Comparison of ENCODE assay signal across 11 cellular contexts in the genomic region with DNA sequence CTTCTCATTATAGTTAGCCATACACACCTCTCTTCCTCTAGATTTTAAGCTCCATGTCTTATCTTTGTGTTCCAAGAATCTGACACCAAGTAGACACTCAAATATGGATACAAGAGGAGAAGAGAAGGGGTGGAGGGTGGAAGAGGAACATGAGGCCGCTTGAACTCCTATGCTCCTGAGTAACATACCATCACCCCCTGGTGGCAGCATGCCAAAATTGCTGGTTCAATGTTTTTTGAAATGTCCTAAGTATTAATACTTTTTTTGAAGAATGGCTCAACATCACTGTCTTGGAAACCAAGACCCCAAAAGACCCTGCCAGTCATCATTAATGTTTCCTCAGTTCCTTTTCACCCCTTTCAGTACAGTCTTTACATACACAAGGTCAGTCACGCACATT.
DNase-seq lines count a peak whose midpoint lies in the region; ATAC-seq and TF ChIP-seq lines count a peak whose summit lies in the region.
"Had no signal": no experiment of that assay in that cellular context is flagged by ENCODE, and none has a peak within 500 bp of the region (broad histone marks: within the 10 kb centered on the region; RNA-seq: fewer than 3 reads in every experiment).

No MANE protein-coding gene starts in this region.

- peak; percentile 20 for DNase-seq in activated CD8-positive, alpha-beta T cell treated with anti-CD3 and anti-CD28 coated beads for 36 hours
- no peak for DNase-seq in activated CD8-positive, alpha-beta T cell treated with anti-CD3 and anti-CD28 coated beads, Interleukin-2, amount 10 ng/mL, durations not matched to agents 7 days and 5 days
- peak; percentile 36 for DNase-seq in WTC11 (ENCODE audit: low spot score)
- no peak for DNase-seq in kidney epithelial cell (ENCODE audit: low read depth)
- DNase-seq in uterus = no peak
- DNase-seq in globus pallidus (ENCODE audit: low spot score) = no peak
- no peak for DNase-seq in tibial nerve (ENCODE audit: low spot score in 2 of 2)
- DNase-seq: hypothalamus had no signal

- POLR2A ChIA-PET in activated CD8-positive, alpha-beta T cell treated with anti-CD3 and anti-CD28 coated beads for 36 hours (lab: Charles Lee) = no interaction called here
- POLR2A ChIA-PET in activated CD8-positive, alpha-beta T cell treated with anti-CD3 and anti-CD28 coated beads, Interleukin-2, amount 10 ng/mL, durations not matched to agents 7 days and 5 days (lab: Charles Lee) = no interaction called here
- POLR2A ChIA-PET in WTC11 (lab: Charles Lee) = no interaction called here

- TF ChIP-seq CTCF in activated CD8-positive, alpha-beta T cell treated with anti-CD3 and anti-CD28 coated beads for 36 hours (IDR thresholded peaks at IDR 0.05) = peak; percentile 34
- TF ChIP-seq CTCF in WTC11 (IDR thresholded peaks at IDR 0.05) (no peak; the same call in 1 of the 2 replicates), kidney epithelial cell (IDR thresholded peaks at IDR 0.05; ENCODE audit: insufficient read depth, low read length, poor library complexity, severe bottlenecking) (peak; percentile 18), uterus (IDR thresholded peaks at IDR 0.05) (no peak), tibial nerve (IDR thresholded peaks at IDR 0.05) (no peak)

- no peaks in the 10 kb centered on the region for H3K9me3 ChIP-seq in uterus
- no peaks in the 10 kb centered on the region for H3K9me3 ChIP-seq in tibial nerve

- no peak for TF ChIP-seq POLR2A in uterus (IDR thresholded peaks at IDR 0.05)
- TF ChIP-seq POLR2A in GM18505 (IDR thresholded peaks at IDR 0.05; ENCODE audit: borderline replicate concordance, extremely low read depth, insufficient read depth, insufficient read length) = no peak
- TF ChIP-seq POLR2A in tibial nerve (IDR thresholded peaks at IDR 0.05) = no peak

- H3K4me1 Mint-ChIP-seq in activated CD8-positive, alpha-beta T cell treated with anti-CD3 and anti-CD28 coated beads for 36 hours (ENCODE audit: low read depth) = no peaks in the 10 kb centered on the region
- no peaks in the 10 kb centered on the region for H3K4me1 Mint-ChIP-seq in activated CD8-positive, alpha-beta T cell treated with anti-CD3 and anti-CD28 coated beads, Interleukin-2, amount 10 ng/mL, durations not matched to agents 7 days and 5 days (ENCODE audit: low read depth)
- peaks cover 11% of the 10 kb centered on the region for H3K4me1 Mint-ChIP-seq in WTC11
- H3K4me1 Mint-ChIP-seq: B cell had no signal

- H3K27me3 ChIP-seq in kidney epithelial cell (ENCODE audit: control insufficient read depth, insufficient read depth, low read length) (no peaks in the 10 kb centered on the region), uterus (no peaks in the 10 kb centered on the region), tibial nerve (no peaks in the 10 kb centered on the region)

- H3K36me3 ChIP-seq in kidney epithelial cell (ENCODE audit: control insufficient read depth, insufficient read depth, low read length) (peaks cover 4% of the 10 kb centered on the region), uterus (no peaks in the 10 kb centered on the region), tibial nerve (no peaks in the 10 kb centered on the region)
- H3K36me3 ChIP-seq: cardiac muscle cell had no signal

- H3K27ac Mint-ChIP-seq in activated CD8-positive, alpha-beta T cell treated with anti-CD3 and anti-CD28 coated beads for 36 hours = no peak overlapping the region
- no peak overlapping the region for H3K27ac Mint-ChIP-seq in activated CD8-positive, alpha-beta T cell treated with anti-CD3 and anti-CD28 coated beads, Interleukin-2, amount 10 ng/mL, durations not matched to agents 7 days and 5 days
- H3K27ac Mint-ChIP-seq in WTC11 = no peak overlapping the region
- H3K27ac Mint-ChIP-seq: B cell had no signal

- H3K27ac ChIP-seq in uterus = peak overlapping the region; percentile 93 to 96
- peak overlapping the region in 2 of 4 donors; percentile 67 to 74 for H3K27ac ChIP-seq in tibial nerve
- H3K27ac ChIP-seq: cardiac muscle cell had no signal

- intact Hi-C loops in activated CD8-positive, alpha-beta T cell treated with anti-CD3 and anti-CD28 coated beads for 36 hours (cut with micrococcal nuclease) = no loop called here
- intact Hi-C loops in uterus (cut with DNase I; ENCODE audit: low total_unique reads) = no loop called here

- CTCF ChIA-PET in activated CD8-positive, alpha-beta T cell treated with anti-CD3 and anti-CD28 coated beads for 36 hours (lab: Charles Lee) = interaction anchor here (1.0 to 9.0 kb wide), 6 partner anchors 10 to 68 kb away, joined by 3 to 58 read pairs (median 4); no protein-coding TSS in a partner anchor
- CTCF ChIA-PET in activated CD8-positive, alpha-beta T cell treated with anti-CD3 and anti-CD28 coated beads, Interleukin-2, amount 10 ng/mL, durations not matched to agents 7 days and 5 days (lab: Charles Lee) = interaction anchor here (1.6 to 7.2 kb wide), 2 partner anchors 15 to 67 kb away, joined by 5 to 45 read pairs; no protein-coding TSS in a partner anchor
- CTCF ChIA-PET in WTC11 (lab: Charles Lee) = interaction anchor here (0.6 to 7.6 kb wide), 3 partner anchors 16 to 67 kb away, joined by 3 to 141 read pairs (median 108); no protein-coding TSS in a partner anchor

- no peaks in the 10 kb centered on the region for H3K9me3 Mint-ChIP-seq in activated CD8-positive, alpha-beta T cell treated with anti-CD3 and anti-CD28 coated beads for 36 hours
- H3K9me3 Mint-ChIP-seq in activated CD8-positive, alpha-beta T cell treated with anti-CD3 and anti-CD28 coated beads, Interleukin-2, amount 10 ng/mL, durations not matched to agents 7 days and 5 days (ENCODE audit: insufficient read depth) = no peaks in the 10 kb centered on the region
- peaks cover 14% of the 10 kb centered on the region for H3K9me3 Mint-ChIP-seq in WTC11

- WGBS in tibial nerve, 2 donors = 83 to 85% methylated on average over 2 of the region's 2 CpGs

- ATAC-seq in activated CD8-positive, alpha-beta T cell treated with anti-CD3 and anti-CD28 coated beads for 36 hours = no peak
- ATAC-seq in activated CD8-positive, alpha-beta T cell treated with anti-CD3 and anti-CD28 coated beads, Interleukin-2, amount 10 ng/mL, durations not matched to agents 7 days and 5 days = no peak
- no peak for ATAC-seq in WTC11
- ATAC-seq in GM18505 (IDR thresholded peaks at IDR 0.05; ENCODE audit: unreplicated experiment) = no peak

- H3K4me3 ChIP-seq in kidney epithelial cell (ENCODE audit: low read depth, low read length) = no peak overlapping the region
- no peak overlapping the region for H3K4me3 ChIP-seq in uterus
- H3K4me3 ChIP-seq in tibial nerve = no peak overlapping the region
- H3K4me3 ChIP-seq: cardiac muscle cell had no signal

- no peak for TF ChIP-seq EP300 in tibial nerve (IDR thresholded peaks at IDR 0.05)

- H3K36me3 Mint-ChIP-seq in activated CD8-positive, alpha-beta T cell treated with anti-CD3 and anti-CD28 coated beads for 36 hours (ENCODE audit: low read depth) = no peaks in the 10 kb centered on the region
- H3K36me3 Mint-ChIP-seq in activated CD8-positive, alpha-beta T cell treated with anti-CD3 and anti-CD28 coated beads, Interleukin-2, amount 10 ng/mL, durations not matched to agents 7 days and 5 days (ENCODE audit: low read depth) = no peaks in the 10 kb centered on the region
- peaks cover 14% of the 10 kb centered on the region for H3K36me3 Mint-ChIP-seq in WTC11

- no peaks in the 10 kb centered on the region for H3K27me3 Mint-ChIP-seq in activated CD8-positive, alpha-beta T cell treated with anti-CD3 and anti-CD28 coated beads for 36 hours
- H3K27me3 Mint-ChIP-seq in activated CD8-positive, alpha-beta T cell treated with anti-CD3 and anti-CD28 coated beads, Interleukin-2, amount 10 ng/mL, durations not matched to agents 7 days and 5 days (ENCODE audit: low read depth) = peaks cover 2% of the 10 kb centered on the region
- no peaks in the 10 kb centered on the region; the same call in none of the 2 replicates for H3K27me3 Mint-ChIP-seq in WTC11 (ENCODE audit: low read depth)

- H3K4me1 ChIP-seq in uterus (peaks cover 49 to 56% of the 10 kb centered on the region in 2 donors), tibial nerve (peaks cover 4 to 75% (median 46%) of the 10 kb centered on the region in 4 donors)

- no peak overlapping the region for H3K4me3 Mint-ChIP-seq in activated CD8-positive, alpha-beta T cell treated with anti-CD3 and anti-CD28 coated beads for 36 hours
- H3K4me3 Mint-ChIP-seq in activated CD8-positive, alpha-beta T cell treated with anti-CD3 and anti-CD28 coated beads, Interleukin-2, amount 10 ng/mL, durations not matched to agents 7 days and 5 days = no peak overlapping the region
- no peak overlapping the region for H3K4me3 Mint-ChIP-seq in WTC11
- H3K4me3 Mint-ChIP-seq: B cell had no signal

TF ChIP-seq in WTC11, 78 proteins besides CTCF, POLR2A, EP300 and RAD21 (continues in another document):
- TF ChIP-seq, protein P1, sequence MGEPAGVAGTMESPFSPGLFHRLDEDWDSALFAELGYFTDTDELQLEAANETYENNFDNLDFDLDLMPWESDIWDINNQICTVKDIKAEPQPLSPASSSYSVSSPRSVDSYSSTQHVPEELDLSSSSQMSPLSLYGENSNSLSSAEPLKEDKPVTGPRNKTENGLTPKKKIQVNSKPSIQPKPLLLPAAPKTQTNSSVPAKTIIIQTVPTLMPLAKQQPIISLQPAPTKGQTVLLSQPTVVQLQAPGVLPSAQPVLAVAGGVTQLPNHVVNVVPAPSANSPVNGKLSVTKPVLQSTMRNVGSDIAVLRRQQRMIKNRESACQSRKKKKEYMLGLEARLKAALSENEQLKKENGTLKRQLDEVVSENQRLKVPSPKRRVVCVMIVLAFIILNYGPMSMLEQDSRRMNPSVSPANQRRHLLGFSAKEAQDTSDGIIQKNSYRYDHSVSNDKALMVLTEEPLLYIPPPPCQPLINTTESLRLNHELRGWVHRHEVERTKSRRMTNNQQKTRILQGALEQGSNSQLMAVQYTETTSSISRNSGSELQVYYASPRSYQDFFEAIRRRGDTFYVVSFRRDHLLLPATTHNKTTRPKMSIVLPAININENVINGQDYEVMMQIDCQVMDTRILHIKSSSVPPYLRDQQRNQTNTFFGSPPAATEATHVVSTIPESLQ (CRISPR knock-in tag; IDR thresholded peaks at IDR 0.05) = no peak
- TF ChIP-seq JAZF1 (CRISPR knock-in tag; IDR thresholded peaks at IDR 0.05) (no peak), HMGA2 (CRISPR knock-in tag; IDR thresholded peaks at IDR 0.05) (no peak), NR3C1 (CRISPR knock-in tag; conservative IDR thresholded peaks at IDR 0.05; ENCODE audit: low read depth) (no peak)

Comparison
In these comparisons a context has a peak if more than half of its experiments do, and no peak if none do; other contexts are left out.
1. DNase-seq: peak in activated CD8-positive, alpha-beta T cell treated with anti-CD3 and anti-CD28 coated beads for 36 hours (single experiment) and WTC11 (single experiment); none in activated CD8-positive, alpha-beta T cell treated with anti-CD3 and anti-CD28 coated beads, Interleukin-2, amount 10 ng/mL, durations not matched to agents 7 days and 5 days (single experiment), kidney epithelial cell (single experiment), uterus (0 of 2), globus pallidus (single experiment) and tibial nerve (0 of 2).
2. CTCF ChIP-seq: peak in activated CD8-positive, alpha-beta T cell treated with anti-CD3 and anti-CD28 coated beads for 36 hours (single experiment) and kidney epithelial cell (single experiment); none in WTC11 (single experiment), uterus (0 of 4) and tibial nerve (0 of 5).